Comparison of ENCODE assay signal across 10 cellular contexts in the genomic region with DNA sequence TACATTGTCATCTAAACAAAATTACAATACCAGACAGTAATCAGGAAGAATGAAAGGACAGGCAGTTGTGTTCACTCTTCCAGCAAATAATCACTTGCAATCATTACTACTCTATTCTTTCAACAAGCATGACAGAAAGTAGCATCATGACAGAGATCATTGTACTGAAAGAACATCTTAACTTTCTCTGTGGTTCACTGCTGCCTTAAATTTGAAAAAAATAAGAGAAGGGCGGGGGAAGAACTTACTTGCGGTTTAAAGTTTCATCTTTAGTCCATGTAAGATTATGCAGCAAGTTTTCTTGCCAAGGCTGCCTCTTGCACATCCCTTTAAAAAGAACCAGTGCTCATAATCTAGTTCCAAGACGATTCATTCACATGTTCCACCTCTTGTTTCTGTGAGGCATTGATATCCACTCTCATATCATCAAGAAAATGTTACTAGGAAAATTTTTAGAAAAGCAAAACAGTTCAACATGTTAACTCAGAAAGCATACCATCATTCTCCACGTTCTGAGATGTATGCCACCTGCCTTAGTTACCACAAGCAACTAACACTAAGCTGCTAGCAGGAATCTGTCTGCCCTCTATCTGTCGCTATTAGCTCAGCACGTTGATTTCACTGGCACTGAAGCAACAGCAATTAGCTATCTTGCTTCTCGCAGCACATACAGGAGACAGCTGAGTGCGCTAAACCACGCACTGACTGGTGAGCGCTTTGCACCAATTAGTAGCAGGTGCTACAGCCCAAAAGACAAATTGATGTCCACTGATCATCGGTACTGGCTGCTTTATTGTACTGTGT.
DNase-seq lines count a peak whose midpoint lies in the region; ATAC-seq, FAIRE-seq and TF ChIP-seq lines count a peak whose summit lies in the region.
"Had no signal": no experiment of that assay in that cellular context is flagged by ENCODE, and none has a peak within 500 bp of the region (broad histone marks: within the 10 kb centered on the region; RNA-seq: fewer than 3 reads in every experiment).

PCDH15 (minus strand) TSS at position 555 of the 804 bp plus-strand sequence. CDS start 136,969 bp downstream, outside the sequence.

- no peak within 1 kb of the TSS for H3K27ac Mint-ChIP-seq in stimulated activated memory B cell treated with anti-CD40 and anti-IgM and Interleukin-4, amounts not matched to agents 10 μg/mL and 1 μg/mL and 100 μg/mL, for 72 hours

- DNase-seq in HTR-8/SVneo (ENCODE audit: insufficient read length, low spot score) (peak; percentile 6), SW480 (ENCODE audit: low spot score) (peak; percentile 48), iPS-NIHi11 (ENCODE audit: low spot score) (peak; percentile 45), activated T-cell treated with anti-CD3 and anti-CD28 coated beads for 4 hours (no peak), NCI-H187 treated with DMSO at 0.1 percent for 48 hours (lab: John Stamatoyannopoulos, UW) (no peak)
- no peak for DNase-seq in activated T-cell treated with anti-CD3 and anti-CD28 coated beads, Interleukin-2, amount 50 U/mL, for 1 hour
- DNase-seq: IMR-90 had no signal

- peak; percentile 72 for FAIRE-seq in HTR-8/SVneo (lab: Jason Lieb, UNC)

- H3K9me3 Mint-ChIP-seq in stimulated activated memory B cell treated with anti-CD40 and anti-IgM and Interleukin-4, amounts not matched to agents 10 μg/mL and 1 μg/mL and 100 μg/mL, for 72 hours = no peaks in the 10 kb centered on the region

- ATAC-seq in stimulated activated memory B cell treated with anti-CD40 and anti-IgM and Interleukin-4, amounts not matched to agents 10 μg/mL and 1 μg/mL and 100 μg/mL, for 72 hours = no peak

- peak; percentile 81 for TF ChIP-seq CTCF in 22Rv1 (IDR thresholded peaks at IDR 0.05)

- no peaks in the 10 kb centered on the region for H3K4me1 Mint-ChIP-seq in stimulated activated memory B cell treated with anti-CD40 and anti-IgM and Interleukin-4, amounts not matched to agents 10 μg/mL and 1 μg/mL and 100 μg/mL, for 72 hours

- no peaks in the 10 kb centered on the region for H3K27me3 Mint-ChIP-seq in stimulated activated memory B cell treated with anti-CD40 and anti-IgM and Interleukin-4, amounts not matched to agents 10 μg/mL and 1 μg/mL and 100 μg/mL, for 72 hours

- H3K36me3 Mint-ChIP-seq in stimulated activated memory B cell treated with anti-CD40 and anti-IgM and Interleukin-4, amounts not matched to agents 10 μg/mL and 1 μg/mL and 100 μg/mL, for 72 hours = no peaks in the 10 kb centered on the region

- H3K4me3 Mint-ChIP-seq in stimulated activated memory B cell treated with anti-CD40 and anti-IgM and Interleukin-4, amounts not matched to agents 10 μg/mL and 1 μg/mL and 100 μg/mL, for 72 hours = no peak within 1 kb of the TSS

- H3K27ac ChIP-seq in 22Rv1 = no peak within 1 kb of the TSS
- H3K27ac ChIP-seq: BLaER1 treated with 17β-estradiol and CSF1 and Interleukin-3, amounts not matched to agents 10 nM and 100 nM had no signal

Comparison
In these comparisons a context has a peak if more than half of its experiments do, and no peak if none do; other contexts are left out.
1. DNase-seq: peak in HTR-8/SVneo (single experiment), SW480 (single experiment) and iPS-NIHi11 (single experiment); none in activated T-cell treated with anti-CD3 and anti-CD28 coated beads for 4 hours (single experiment), NCI-H187 treated with DMSO at 0.1 percent for 48 hours (single experiment) and activated T-cell treated with anti-CD3 and anti-CD28 coated beads, Interleukin-2, amount 50 U/mL, for 1 hour (single experiment).